In genomic region chr1:244852694-244853093, GRCh38 we compare ENCODE assay signal across 1 cellular context.
A peak's percentile ranks its signal among the peaks of the same experiment; 100 is the strongest.
TF ChIP-seq lines count a peak whose summit lies in the region.

No MANE protein-coding gene starts in this region.

TF ChIP-seq in K562, 482 proteins besides CTCF, POLR2A, EP300 and RAD21:
- no peak; the same call in 1 of the 2 replicates for TF ChIP-seq POLR2G (IDR thresholded peaks at IDR 0.05; ENCODE audit: low read depth, low read length)
- peak; percentile 58 for TF ChIP-seq SUPT5H (IDR thresholded peaks at IDR 0.05)
- 0 out of 2 replicates have a peak, but pooled peaks have one; percentile 17 for TF ChIP-seq TEAD4 (IDR thresholded peaks at IDR 0.05; ENCODE audit: low read length)
- no peak for TF ChIP-seq TEAD4 (CRISPR knock-in tag; IDR thresholded peaks at IDR 0.05; ENCODE audit: borderline replicate concordance)
- no peak for TF ChIP-seq CREB5 (CRISPR knock-in tag; IDR thresholded peaks at IDR 0.05)
- no peak for TF ChIP-seq ARID4B (CRISPR knock-in tag; IDR thresholded peaks at IDR 0.05)
- TF ChIP-seq CREB3L1 (IDR thresholded peaks at IDR 0.05; ENCODE audit: borderline replicate concordance, low read depth): no peak
- peak; percentile 68 for TF ChIP-seq POLR2B (IDR thresholded peaks at IDR 0.05; ENCODE audit: low read depth, partially characterized antibody)
- TF ChIP-seq RFX1 (IDR thresholded peaks at IDR 0.05): no peak
- TF ChIP-seq ZFP36 (IDR thresholded peaks at IDR 0.05; ENCODE audit: low read depth, low read length, partially characterized antibody): no peak
- TF ChIP-seq POLR2AphosphoS5 (IDR thresholded peaks at IDR 0.05; ENCODE audit: control insufficient read depth, insufficient read depth, low read depth, low read length): peak; percentile 47; the same call in 1 of the 2 replicates
